In the genomic region with DNA sequence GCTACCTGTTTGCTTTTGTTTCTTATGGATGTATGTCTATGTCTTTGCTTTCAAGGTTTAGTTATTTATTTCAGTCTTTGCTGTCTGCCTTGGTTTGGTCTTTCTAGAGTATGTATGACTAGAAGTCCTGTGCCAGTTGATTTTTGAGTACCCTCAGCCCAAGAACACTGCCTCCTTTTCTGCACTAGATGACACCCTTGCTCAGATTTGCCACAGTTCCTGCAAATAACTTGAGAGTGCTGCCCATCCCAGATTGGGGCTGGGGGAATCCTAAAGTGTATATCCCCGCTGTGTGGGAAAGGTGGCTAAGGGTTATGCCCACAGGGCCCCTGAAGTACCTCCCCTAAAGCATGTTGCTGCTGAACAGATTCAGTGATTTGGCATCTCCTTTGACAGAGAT, we compare ENCODE assay signal across 21 cellular contexts. TPM values are rescaled to one million over a fixed set of nuclear protein-coding genes. Genes with fewer than 3 reads are reported as not detected.
"Had no signal": no experiment of that assay in that cellular context is flagged by ENCODE, and none has a peak within 500 bp of the region (broad histone marks: within the 10 kb centered on the region; RNA-seq: fewer than 3 reads in every experiment).

No MANE protein-coding gene starts in this region.

- H3K27me3 ChIP-seq: colonic mucosa, esophagus muscularis mucosa, foreskin keratinocyte, gastrocnemius medialis, heart right ventricle, left lung had no signal

- H3K4me3 Mint-ChIP-seq: dendritic cell treated with granulocyte-macrophage colony-stimulating factor and Interleukin-4, amounts not matched to agents 40 ng/mL and 50 ng/mL, for 4 days; effector memory CD8-positive, alpha-beta T cell; natural killer cell had no signal

- DNase-seq: colonic mucosa; cortex of kidney; effector CD8-positive, alpha-beta T cell; effector memory CD8-positive, alpha-beta T cell; foreskin keratinocyte; gastrocnemius medialis; glutamatergic neuron; head of caudate nucleus; heart right ventricle; hippocampal formation; left cardiac atrium; left lung; left ventricle myocardium superior; lower lobe of right lung; mesenchymal stem cell; midbrain; naive thymus-derived CD4-positive, alpha-beta T cell; natural killer cell had no signal

- H3K4me3 ChIP-seq: colonic mucosa, esophagus muscularis mucosa, gastrocnemius medialis, heart right ventricle, left lung, lower lobe of right lung had no signal

- H3K27ac Mint-ChIP-seq: dendritic cell treated with granulocyte-macrophage colony-stimulating factor and Interleukin-4, amounts not matched to agents 40 ng/mL and 50 ng/mL, for 4 days; effector memory CD8-positive, alpha-beta T cell; naive thymus-derived CD4-positive, alpha-beta T cell; natural killer cell had no signal

- H3K36me3 Mint-ChIP-seq: naive thymus-derived CD4-positive, alpha-beta T cell had no signal

- H3K36me3 ChIP-seq: colonic mucosa, esophagus muscularis mucosa, gastrocnemius medialis, heart right ventricle, left lung, lower lobe of right lung had no signal

- H3K9me3 ChIP-seq: colonic mucosa, gastrocnemius medialis had no signal

- H3K4me1 Mint-ChIP-seq: naive thymus-derived CD4-positive, alpha-beta T cell; natural killer cell had no signal

- H3K4me1 ChIP-seq: colonic mucosa, esophagus muscularis mucosa, foreskin keratinocyte, gastrocnemius medialis, left lung, lower lobe of right lung had no signal

- H3K27ac ChIP-seq: colonic mucosa, esophagus muscularis mucosa, foreskin keratinocyte, gastrocnemius medialis, heart right ventricle, left lung, lower lobe of right lung had no signal

- ATAC-seq: effector memory CD8-positive, alpha-beta T cell; foreskin keratinocyte; gastrocnemius medialis; heart right ventricle; left cardiac atrium; left lung; left ventricle myocardium superior; lower lobe of right lung; naive thymus-derived CD4-positive, alpha-beta T cell; natural killer cell had no signal

- H3K27me3 Mint-ChIP-seq: dendritic cell treated with granulocyte-macrophage colony-stimulating factor and Interleukin-4, amounts not matched to agents 40 ng/mL and 50 ng/mL, for 4 days; effector memory CD8-positive, alpha-beta T cell had no signal

RNA-seq across cellular contexts. Expression of gene NLGN1, which starts 32.0 kb away (rescaled TPM):
- total RNA-seq: foreskin keratinocyte; naive thymus-derived CD4-positive, alpha-beta T cell; natural killer cell had no signal
- polyA plus RNA-seq: foreskin keratinocyte; keratinocyte; naive thymus-derived CD4-positive, alpha-beta T cell had no signal
